26 cellular contexts compared by ENCODE assay signal in genomic region chr14:74698471-74698870, GRCh38. TPM values are rescaled to one million over a fixed set of nuclear protein-coding genes. Genes with fewer than 3 reads are reported as not detected.
DNase-seq lines count a peak whose midpoint lies in the region; ATAC-seq and TF ChIP-seq lines count a peak whose summit lies in the region.
"Had no signal": no experiment of that assay in that cellular context is flagged by ENCODE, and none has a peak within 500 bp of the region (broad histone marks: within the 10 kb centered on the region; RNA-seq: fewer than 3 reads in every experiment).

No MANE protein-coding gene starts in this region.

- DNase-seq in SIG-M5 treated with dmso at 0.1 percent for 504 hours (lab: John Stamatoyannopoulos, UW; ENCODE audit: unreplicated experiment) = peak; percentile 55
- DNase-seq in SIG-M5 (lab: John Stamatoyannopoulos, UW) = no peak
- peak; percentile 24 for DNase-seq in NB4 (ENCODE audit: low read depth)
- peak in 1 of 2 donors; percentile 15 for DNase-seq in foreskin keratinocyte
- DNase-seq in spleen = no peak
- no peak for DNase-seq in chondrocyte (ENCODE audit: low spot score)
- DNase-seq: 8988T; activated CD4-positive, alpha-beta memory T cell treated with anti-CD3 and anti-CD28 coated beads, Interleukin-2, amount 10 ng/mL, durations not matched to agents 7 days and 5 days; activated effector memory CD4-positive, alpha-beta T cell treated with Interleukin-2 at 50 U/mL for 16 hours; activated T-cell treated with anti-CD3 and anti-CD28 coated beads for 4 hours; CD8-positive, alpha-beta memory T cell; cerebellar nuclear complex; heart left ventricle; midbrain; NCI-H1048; NCI-H1694 treated with DMSO at 0.1 percent for 48 hours; NCI-H2171 treated with DMSO at 0.1 percent for 48 hours; NCI-H69; pancreas; right cardiac atrium; stimulated activated naive CD8-positive, alpha-beta T cell treated with anti-CD3 and anti-CD28 coated beads, Interleukin-15, amount 100 ng/mL, for 72 hours; transverse colon had no signal

- TF ChIP-seq POLR2A in NB4 (IDR thresholded peaks at IDR 0.05; ENCODE audit: extremely low read depth, insufficient read length) (no peak), spleen (IDR thresholded peaks at IDR 0.05) (no peak)

- H3K27ac ChIP-seq in foreskin keratinocyte (peak overlapping the region; percentile 76), spleen (peak overlapping the region in 7 of 8 donors; percentile 2 to 85 (median 45))
- H3K27ac ChIP-seq: heart left ventricle, KMS-11, pancreas, transverse colon had no signal

- H3K4me3 ChIP-seq in NB4 (ENCODE audit: low read depth, low read length) = no peak overlapping the region
- peak overlapping the region in 1 of 8 donors; percentile 22 for H3K4me3 ChIP-seq in spleen
- H3K4me3 ChIP-seq: heart left ventricle, pancreas, transverse colon had no signal

- peaks cover 28% of the 10 kb centered on the region for H3K4me1 ChIP-seq in foreskin keratinocyte
- H3K4me1 ChIP-seq in spleen = peaks cover 0 to 49% (median 2%) of the 10 kb centered on the region in 6 donors
- H3K4me1 ChIP-seq: pancreas, transverse colon had no signal

- no peak for TF ChIP-seq CTCF in NB4 (IDR thresholded peaks at IDR 0.05; ENCODE audit: low read depth, low read length)
- no peak for TF ChIP-seq CTCF in foreskin keratinocyte (conservative IDR thresholded peaks at IDR 0.05)
- TF ChIP-seq CTCF in spleen (IDR thresholded peaks at IDR 0.05 in 8 of 11, conservative IDR thresholded peaks at IDR 0.05 in 3 of 11) = no peak
- no peak for TF ChIP-seq CTCF in chondrocyte (IDR thresholded peaks at IDR 0.05)

- intact Hi-C loops in spleen (cut with DNase I; ENCODE audit: low total_unique reads) = no loop called here

- no peak overlapping the region for H3K4me3 Mint-ChIP-seq in chondrocyte (ENCODE audit: unreplicated experiment)
- H3K4me3 Mint-ChIP-seq: activated CD4-positive, alpha-beta memory T cell treated with anti-CD3 and anti-CD28 coated beads, Interleukin-2, amount 10 ng/mL, durations not matched to agents 7 days and 5 days; CD8-positive, alpha-beta memory T cell; nephron; stimulated activated naive CD8-positive, alpha-beta T cell treated with anti-CD3 and anti-CD28 coated beads, Interleukin-15, amount 100 ng/mL, for 72 hours had no signal

- peak; percentile 41 for ATAC-seq in foreskin keratinocyte
- no peak for ATAC-seq in GM18511 (IDR thresholded peaks at IDR 0.05; ENCODE audit: unreplicated experiment)
- no peak for ATAC-seq in HG03378 (IDR thresholded peaks at IDR 0.05; ENCODE audit: unreplicated experiment)
- ATAC-seq: pancreas; right cardiac atrium; stimulated activated naive CD8-positive, alpha-beta T cell treated with anti-CD3 and anti-CD28 coated beads, Interleukin-15, amount 100 ng/mL, for 72 hours had no signal

- no peaks in the 10 kb centered on the region for H3K9me3 Mint-ChIP-seq in chondrocyte (ENCODE audit: low read depth)

- 66 to 86% (median 79%) methylated on average over 4 of the region's 4 CpGs for WGBS in spleen, 5 donors

- H3K27me3 ChIP-seq in foreskin keratinocyte (no peaks in the 10 kb centered on the region), spleen (replicated peaks in 1 of 7) (no peaks in the 10 kb centered on the region)
- H3K27me3 ChIP-seq: heart left ventricle, pancreas, transverse colon had no signal

- H3K27me3 Mint-ChIP-seq in chondrocyte (ENCODE audit: low read depth) = no peaks in the 10 kb centered on the region
- H3K27me3 Mint-ChIP-seq: activated CD4-positive, alpha-beta memory T cell treated with anti-CD3 and anti-CD28 coated beads, Interleukin-2, amount 10 ng/mL, durations not matched to agents 7 days and 5 days; CD8-positive, alpha-beta memory T cell; stimulated activated naive CD8-positive, alpha-beta T cell treated with anti-CD3 and anti-CD28 coated beads, Interleukin-15, amount 100 ng/mL, for 72 hours had no signal

- H3K9me3 ChIP-seq in spleen = peaks cover 0 to 18% (median 12%) of the 10 kb centered on the region in 8 donors
- H3K9me3 ChIP-seq: pancreas, transverse colon had no signal

- peaks cover 9% of the 10 kb centered on the region for H3K4me1 Mint-ChIP-seq in chondrocyte (ENCODE audit: low read depth)
- H3K4me1 Mint-ChIP-seq: nephron had no signal

- H3K36me3 Mint-ChIP-seq in chondrocyte (ENCODE audit: low read depth) = peaks cover 12% of the 10 kb centered on the region

- H3K27ac Mint-ChIP-seq in chondrocyte (ENCODE audit: unreplicated experiment) = no peak overlapping the region
- H3K27ac Mint-ChIP-seq: activated CD4-positive, alpha-beta memory T cell treated with anti-CD3 and anti-CD28 coated beads, Interleukin-2, amount 10 ng/mL, durations not matched to agents 7 days and 5 days; nephron had no signal

- peaks cover 0 to 51% (median 10%) of the 10 kb centered on the region in 6 donors for H3K36me3 ChIP-seq in spleen
- H3K36me3 ChIP-seq: pancreas, transverse colon had no signal

RNA-seq across cellular contexts. Expression of gene AREL1, which starts 14.4 kb away (rescaled TPM):
- total RNA-seq in foreskin keratinocyte (34.8 and 34.9 TPM in 2 replicates), spleen (10 to 100 TPM; 27.3 to 54.7 (median 41.7) TPM), chondrocyte (34.7 to 50.2 TPM (median 35.9 TPM) in 3 replicates)
- polyA plus RNA-seq in foreskin keratinocyte (11.9 and 12.0 TPM in 2 replicates), spleen (1 to 10 TPM; 5.9 to 9.8 (median 8.2) TPM)

RNA-seq across cellular contexts. Expression of gene FCF1, which starts 14.5 kb away (rescaled TPM):
- 50.2 and 55.2 TPM in 2 replicates for total RNA-seq in foreskin keratinocyte
- polyA plus RNA-seq in foreskin keratinocyte = 18.9 and 27.2 TPM in 2 replicates
- total RNA-seq in spleen = 10 to 100 TPM; 25.5 to 42.2 (median 37.5) TPM
- 10 to 100 TPM in 2 of 3 donors, 1 to 10 TPM in 1; 6.9 to 16.7 (median 11.8) TPM for polyA plus RNA-seq in spleen
- 51.7 to 67.7 TPM (median 52.9 TPM) in 3 replicates for total RNA-seq in chondrocyte

Comparison
In these comparisons a context has a peak if more than half of its experiments do, and no peak if none do; other contexts are left out.
1. DNase-seq: peak in SIG-M5 treated with dmso at 0.1 percent for 504 hours (single experiment) and NB4 (single experiment); none in SIG-M5 (single experiment), spleen (single experiment) and chondrocyte (single experiment).